18 cellular contexts compared by ENCODE assay signal in genomic region chr2:197241153-197241552, GRCh38.
A peak's percentile ranks its signal among the peaks of the same experiment; 100 is the strongest.
DNase-seq lines count a peak whose midpoint lies in the region; ATAC-seq and TF ChIP-seq lines count a peak whose summit lies in the region.
"Had no signal": no experiment of that assay in that cellular context is flagged by ENCODE, and none has a peak within 500 bp of the region (broad histone marks: within the 10 kb centered on the region; RNA-seq: fewer than 3 reads in every experiment).

No MANE protein-coding gene starts in this region.

- peak overlapping the region; percentile 28 for H3K4me3 ChIP-seq in CD8-positive, alpha-beta memory T cell (ENCODE audit: low read length)
- H3K4me3 ChIP-seq: hepatocyte, smooth muscle cell, transverse colon had no signal

- H3K27ac ChIP-seq in CD8-positive, alpha-beta memory T cell (ENCODE audit: low read depth, low read length) = no peak overlapping the region
- H3K27ac ChIP-seq: hepatocyte had no signal

- intact Hi-C loops in CD14-positive monocyte (cut with micrococcal nuclease) = no loop called here
- intact Hi-C loops in activated CD4-positive, alpha-beta memory T cell treated with anti-CD3 and anti-CD28 coated beads for 36 hours (cut with micrococcal nuclease) = no loop called here

- peak overlapping the region in 1 of 2 donors; percentile 46 for H3K4me3 Mint-ChIP-seq in CD14-positive monocyte
- peak overlapping the region; percentile 17 to 87 (median 80) for H3K4me3 Mint-ChIP-seq in CD8-positive, alpha-beta memory T cell
- H3K4me3 Mint-ChIP-seq in activated CD4-positive, alpha-beta memory T cell treated with anti-CD3 and anti-CD28 coated beads for 36 hours = no peak overlapping the region
- peak overlapping the region; percentile 69 to 73 for H3K4me3 Mint-ChIP-seq in effector memory CD8-positive, alpha-beta T cell
- H3K4me3 Mint-ChIP-seq: neural crest cell had no signal

- H3K36me3 Mint-ChIP-seq in CD14-positive monocyte = peaks cover 5% of the 10 kb centered on the region in 2 donors
- H3K36me3 Mint-ChIP-seq in CD8-positive, alpha-beta memory T cell = peaks cover 0 to 10% (median 4%) of the 10 kb centered on the region in 3 donors
- peaks cover 6% of the 10 kb centered on the region for H3K36me3 Mint-ChIP-seq in activated CD4-positive, alpha-beta memory T cell treated with anti-CD3 and anti-CD28 coated beads for 36 hours
- H3K36me3 Mint-ChIP-seq in effector memory CD8-positive, alpha-beta T cell (ENCODE audit: insufficient read depth) = peaks cover 34% of the 10 kb centered on the region

- DNase-seq in CD14-positive monocyte (ENCODE audit: low spot score) (no peak), foreskin melanocyte (no peak), AG08396 (ENCODE audit: low spot score) (no peak), HT-29 (ENCODE audit: low spot score) (no peak)
- DNase-seq in CD8-positive, alpha-beta memory T cell = no peak
- no peak for DNase-seq in activated CD4-positive, alpha-beta memory T cell treated with anti-CD3 and anti-CD28 coated beads for 36 hours
- DNase-seq in effector memory CD8-positive, alpha-beta T cell = no peak
- DNase-seq: C1 segment of cervical spinal cord, DMS53, H7, mammary epithelial cell, NCI-H1694 treated with DMSO at 0.1 percent for 48 hours, NCI-H446 treated with DMSO at 0.1 percent for 48 hours, transverse colon had no signal

- no peak for ATAC-seq in effector memory CD8-positive, alpha-beta T cell (replicated peaks)
- no peak for ATAC-seq in HG02642 (IDR thresholded peaks at IDR 0.05; ENCODE audit: poor library complexity, unreplicated experiment)

- POLR2A ChIA-PET in CD8-positive, alpha-beta memory T cell (lab: Charles Lee) = interaction anchor here (0.9 to 1.6 kb wide), 6 partner anchors 13 to 68 kb away, joined by 3 to 23 read pairs (median 4); no protein-coding TSS in a partner anchor
- POLR2A ChIA-PET in activated CD4-positive, alpha-beta memory T cell treated with anti-CD3 and anti-CD28 coated beads for 36 hours (lab: Charles Lee) = interaction anchor here (1.0 to 2.5 kb wide), 7 partner anchors 14 to 194 kb away, joined by 3 to 8 read pairs (median 4); partner anchors contain the start of gene SF3B1

- H3K9me3 ChIP-seq in CD8-positive, alpha-beta memory T cell (ENCODE audit: low read length) = no peaks in the 10 kb centered on the region
- H3K9me3 ChIP-seq: transverse colon had no signal

- peaks cover 70% of the 10 kb centered on the region for H3K4me1 Mint-ChIP-seq in CD14-positive monocyte
- H3K4me1 Mint-ChIP-seq in CD8-positive, alpha-beta memory T cell = peaks cover 81 to 96% (median 93%) of the 10 kb centered on the region in 3 donors
- H3K4me1 Mint-ChIP-seq in activated CD4-positive, alpha-beta memory T cell treated with anti-CD3 and anti-CD28 coated beads for 36 hours (ENCODE audit: low read depth) = peaks cover 78% of the 10 kb centered on the region
- peaks cover 62 to 73% of the 10 kb centered on the region in 2 donors for H3K4me1 Mint-ChIP-seq in effector memory CD8-positive, alpha-beta T cell (ENCODE audit: low read depth in 2 of 2)

- no peaks in the 10 kb centered on the region for H3K27me3 ChIP-seq in CD8-positive, alpha-beta memory T cell (ENCODE audit: insufficient read depth, low read length, poor library complexity, severe bottlenecking)
- H3K27me3 ChIP-seq: hepatocyte, transverse colon had no signal

- H3K4me1 ChIP-seq in CD8-positive, alpha-beta memory T cell (ENCODE audit: insufficient read depth, low read length) = peaks cover 93% of the 10 kb centered on the region

- CTCF ChIA-PET in CD8-positive, alpha-beta memory T cell (lab: Charles Lee) = interaction anchor here (1.2 to 2.0 kb wide), 6 partner anchors 11 to 70 kb away, joined by 3 to 12 read pairs (median 6); no protein-coding TSS in a partner anchor
- CTCF ChIA-PET in activated CD4-positive, alpha-beta memory T cell treated with anti-CD3 and anti-CD28 coated beads for 36 hours (lab: Charles Lee) = interaction anchor here (1.1 to 1.8 kb wide), 5 partner anchors 10 to 35 kb away, joined by 3 to 11 read pairs (median 5); no protein-coding TSS in a partner anchor

- H3K27ac Mint-ChIP-seq in CD14-positive monocyte = peak overlapping the region; percentile 78 to 93 (median 87)
- peak overlapping the region; percentile 77 to 99 (median 96) for H3K27ac Mint-ChIP-seq in CD8-positive, alpha-beta memory T cell
- peak overlapping the region; percentile 93 for H3K27ac Mint-ChIP-seq in activated CD4-positive, alpha-beta memory T cell treated with anti-CD3 and anti-CD28 coated beads for 36 hours
- peak overlapping the region; percentile 94 for H3K27ac Mint-ChIP-seq in effector memory CD8-positive, alpha-beta T cell

- no peaks in the 10 kb centered on the region for H3K9me3 Mint-ChIP-seq in CD14-positive monocyte
- no peaks in the 10 kb centered on the region for H3K9me3 Mint-ChIP-seq in CD8-positive, alpha-beta memory T cell
- H3K9me3 Mint-ChIP-seq in activated CD4-positive, alpha-beta memory T cell treated with anti-CD3 and anti-CD28 coated beads for 36 hours = no peaks in the 10 kb centered on the region
- H3K9me3 Mint-ChIP-seq in effector memory CD8-positive, alpha-beta T cell = no peaks in the 10 kb centered on the region
- H3K9me3 Mint-ChIP-seq: neural crest cell had no signal

- TF ChIP-seq CTCF in CD14-positive monocyte (IDR thresholded peaks at IDR 0.05) = no peak

- no peaks in the 10 kb centered on the region for H3K36me3 ChIP-seq in CD8-positive, alpha-beta memory T cell (ENCODE audit: insufficient read depth, low read length)
- H3K36me3 ChIP-seq: transverse colon had no signal

- no peaks in the 10 kb centered on the region for H3K27me3 Mint-ChIP-seq in CD14-positive monocyte (ENCODE audit: low read depth in 3 of 3)
- peaks cover 0 to 2% of the 10 kb centered on the region in 2 donors for H3K27me3 Mint-ChIP-seq in CD8-positive, alpha-beta memory T cell
- H3K27me3 Mint-ChIP-seq in activated CD4-positive, alpha-beta memory T cell treated with anti-CD3 and anti-CD28 coated beads for 36 hours = no peaks in the 10 kb centered on the region
- H3K27me3 Mint-ChIP-seq in effector memory CD8-positive, alpha-beta T cell = no peaks in the 10 kb centered on the region
